Comparison of ENCODE assay signal across 10 cellular contexts in the genomic region with DNA sequence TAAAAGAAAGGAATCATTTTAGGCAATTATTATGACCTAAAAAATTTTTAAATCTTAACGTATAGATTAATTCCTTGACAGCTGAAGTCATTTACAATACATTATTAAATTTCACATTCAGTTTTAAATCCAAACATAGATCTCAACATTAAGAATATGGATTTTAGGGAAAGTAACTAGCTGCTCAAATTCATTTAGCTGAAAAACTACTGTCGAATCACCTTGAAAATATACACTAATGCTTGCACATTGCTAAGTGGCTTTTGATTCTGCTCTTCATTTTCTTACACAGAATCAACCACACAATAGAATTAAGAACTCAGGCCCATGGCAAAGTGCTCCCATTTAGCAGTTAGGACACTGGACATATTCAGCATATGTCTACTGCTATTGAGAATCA.
DNase-seq lines count a peak whose midpoint lies in the region; ATAC-seq and TF ChIP-seq lines count a peak whose summit lies in the region.
"Had no signal": no experiment of that assay in that cellular context is flagged by ENCODE, and none has a peak within 500 bp of the region (broad histone marks: within the 10 kb centered on the region; RNA-seq: fewer than 3 reads in every experiment).

No MANE protein-coding gene starts in this region.

- no peak overlapping the region for H2AFZ ChIP-seq in SU-DHL-6 (ENCODE audit: low read depth, low read length, severe bottlenecking)

- H3K4me1 ChIP-seq in skeletal muscle satellite cell (ENCODE audit: control insufficient read depth, insufficient read depth, low read length): peaks cover 46% of the 10 kb centered on the region
- H3K4me1 ChIP-seq in mucosa of descending colon (ENCODE audit: low read depth): peaks cover 17% of the 10 kb centered on the region

- H3K4me2 ChIP-seq in SU-DHL-6 (ENCODE audit: low read depth, low read length, poor library complexity, severe bottlenecking) (peak overlapping the region; percentile 65), skeletal muscle satellite cell (ENCODE audit: low read length) (peak overlapping the region; percentile 95)

- ATAC-seq in GM19452 (IDR thresholded peaks at IDR 0.05; ENCODE audit: unreplicated experiment): no peak
- no peak for ATAC-seq in mucosa of descending colon

- no peaks in the 10 kb centered on the region for H4K20me1 ChIP-seq in SU-DHL-6 (ENCODE audit: low read depth, low read length)

- H3K9ac ChIP-seq in SU-DHL-6 (ENCODE audit: low read length): no peak overlapping the region
- H3K9ac ChIP-seq in skeletal muscle satellite cell (ENCODE audit: low read depth, low read length): peak overlapping the region; percentile 96

- H3K27me3 ChIP-seq in SU-DHL-6 (ENCODE audit: low read length) (no peaks in the 10 kb centered on the region), skeletal muscle satellite cell (ENCODE audit: control insufficient read depth, insufficient read depth, low read length) (no peaks in the 10 kb centered on the region)

- H3K36me3 ChIP-seq in SU-DHL-6 (ENCODE audit: low read length): no peaks in the 10 kb centered on the region
- no peaks in the 10 kb centered on the region for H3K36me3 ChIP-seq in skeletal muscle satellite cell (ENCODE audit: insufficient read depth, low read length)
- H3K36me3 ChIP-seq in mucosa of descending colon (ENCODE audit: low read depth): no peaks in the 10 kb centered on the region

- 0 out of 2 replicates have a peak, but pooled peaks cover 4% of the 10 kb centered on the region for H3F3A ChIP-seq in SU-DHL-6 (ENCODE audit: insufficient read depth)

- no peaks in the 10 kb centered on the region for H3K9me3 ChIP-seq in SU-DHL-6 (ENCODE audit: insufficient read depth, low read length)
- no peaks in the 10 kb centered on the region for H3K9me3 ChIP-seq in skeletal muscle satellite cell (replicated peaks; ENCODE audit: low read length)
- H3K9me3 ChIP-seq in mucosa of descending colon: no peaks in the 10 kb centered on the region

- H3K4me3 ChIP-seq in SU-DHL-6 (ENCODE audit: insufficient read depth, low read length, poor library complexity, severe bottlenecking): no peak overlapping the region
- H3K4me3 ChIP-seq in fibroblast of the aortic adventitia (ENCODE audit: low read depth, low read length): no peak overlapping the region
- H3K4me3 ChIP-seq in skeletal muscle satellite cell (ENCODE audit: low read length): peak overlapping the region; percentile 94
- H3K4me3 ChIP-seq in mucosa of descending colon: no peak overlapping the region

- DNase-seq in DMS53 (lab: John Stamatoyannopoulos, UW): peak; percentile 19
- no peak for DNase-seq in DMS53 treated with DMSO at 0.1 percent for 48 hours (lab: John Stamatoyannopoulos, UW; ENCODE audit: unreplicated experiment)
- peak; percentile 16 for DNase-seq in fibroblast of the aortic adventitia (ENCODE audit: low read depth)
- no peak for DNase-seq in NCI-H345 (lab: John Stamatoyannopoulos, UW)
- no peak for DNase-seq in mucosa of descending colon
- DNase-seq: activated CD4-positive, CD25-positive, alpha-beta regulatory T cell had no signal

- H3K9me2 ChIP-seq in SU-DHL-6 (replicated peaks; ENCODE audit: insufficient read depth, low read length): no peaks in the 10 kb centered on the region

- intact Hi-C loops in mucosa of descending colon (cut with DNase I, micrococcal nuclease): loop anchor here in 1 of 2 donors (5.0 kb wide), 1 partner anchor 90 kb away; no protein-coding TSS in a partner anchor

- no peak overlapping the region for H3K27ac ChIP-seq in SU-DHL-6 (ENCODE audit: low read depth, low read length)
- H3K27ac ChIP-seq: 22Rv1 had no signal

- no peaks in the 10 kb centered on the region for H3K79me2 ChIP-seq in SU-DHL-6 (ENCODE audit: insufficient read depth, low read length)

- TF ChIP-seq CTCF in SU-DHL-6 (IDR thresholded peaks at IDR 0.05; ENCODE audit: insufficient read depth, low read length, poor library complexity, severe bottlenecking): no peak
- TF ChIP-seq CTCF in fibroblast of the aortic adventitia (IDR thresholded peaks at IDR 0.05; ENCODE audit: insufficient read depth, low read length): no peak
- TF ChIP-seq CTCF in mucosa of descending colon (IDR thresholded peaks at IDR 0.05): no peak

Comparison
In these comparisons a context has a peak if more than half of its experiments do, and no peak if none do; other contexts are left out.
1. DNase-seq: peak in DMS53 (single experiment) and fibroblast of the aortic adventitia (single experiment); none in DMS53 treated with DMSO at 0.1 percent for 48 hours (single experiment), NCI-H345 (single experiment) and mucosa of descending colon (0 of 3).